ENCODE assay signal across 14 cellular contexts in genomic region chr17:50926523-50926922, GRCh38.
"Had no signal": no experiment of that assay in that cellular context is flagged by ENCODE, and none has a peak within 500 bp of the region (broad histone marks: within the 10 kb centered on the region; RNA-seq: fewer than 3 reads in every experiment).

No MANE protein-coding gene starts in this region.

- H3K36me3 Mint-ChIP-seq: natural killer cell; stimulated activated memory B cell treated with anti-CD40 and anti-IgM and Interleukin-4, amounts not matched to agents 10 μg/mL and 1 μg/mL and 100 μg/mL, for 72 hours; WTC11 had no signal

- ATAC-seq: gastroesophageal sphincter; left lung; natural killer cell; stimulated activated memory B cell treated with anti-CD40 and anti-IgM and Interleukin-4, amounts not matched to agents 10 μg/mL and 1 μg/mL and 100 μg/mL, for 72 hours; WTC11 had no signal

- H3K36me3 ChIP-seq: gastroesophageal sphincter, left lung, tibial artery, uterus had no signal

- H3K4me3 Mint-ChIP-seq: natural killer cell; stimulated activated memory B cell treated with anti-CD40 and anti-IgM and Interleukin-4, amounts not matched to agents 10 μg/mL and 1 μg/mL and 100 μg/mL, for 72 hours; WTC11 had no signal

- H3K9me3 ChIP-seq: gastroesophageal sphincter, left lung, tibial artery, uterus had no signal

- H3K27ac ChIP-seq: gastroesophageal sphincter, left lung, tibial artery, uterus had no signal

- DNase-seq: activated CD4-positive, alpha-beta T cell treated with anti-CD3 and anti-CD28 coated beads for 48 hours; activated T-cell treated with anti-CD3 and anti-CD28 coated beads, Interleukin-2, amount 50 U/mL, for 48 hours; dorsolateral prefrontal cortex; natural killer cell; retina; tibial artery; uterus had no signal

- FAIRE-seq: endometrium, islet of Langerhans, TTC549 had no signal

- H3K27ac Mint-ChIP-seq: stimulated activated memory B cell treated with anti-CD40 and anti-IgM and Interleukin-4, amounts not matched to agents 10 μg/mL and 1 μg/mL and 100 μg/mL, for 72 hours; WTC11 had no signal

- H3K4me1 ChIP-seq: uterus had no signal

- H3K9me3 Mint-ChIP-seq: natural killer cell; stimulated activated memory B cell treated with anti-CD40 and anti-IgM and Interleukin-4, amounts not matched to agents 10 μg/mL and 1 μg/mL and 100 μg/mL, for 72 hours; WTC11 had no signal

- H3K4me3 ChIP-seq: dorsolateral prefrontal cortex, gastroesophageal sphincter, left lung, tibial artery, uterus had no signal

- H3K27me3 ChIP-seq: dorsolateral prefrontal cortex, gastroesophageal sphincter, left lung, tibial artery, uterus had no signal
